In the genomic region with DNA sequence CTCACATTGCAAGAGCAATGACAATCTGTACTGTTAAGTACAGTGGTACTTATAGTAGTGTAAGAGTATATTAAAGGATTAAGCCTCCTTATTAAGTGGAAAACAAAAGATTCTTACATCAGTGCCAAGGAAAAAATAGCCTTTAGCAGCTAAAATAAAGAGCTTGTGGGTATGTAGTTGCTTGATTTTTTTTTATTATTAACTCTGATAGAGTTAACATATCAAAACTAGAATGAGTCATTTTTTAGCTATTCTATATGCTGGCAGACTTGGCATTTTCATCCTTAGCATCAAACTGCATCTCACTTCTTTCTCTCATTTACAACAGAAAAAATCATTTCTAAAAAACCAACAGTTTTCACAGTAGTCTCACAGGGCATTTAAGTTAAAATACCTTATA, we compare ENCODE assay signal across 16 cellular contexts.
DNase-seq lines count a peak whose midpoint lies in the region; ATAC-seq and TF ChIP-seq lines count a peak whose summit lies in the region.
"Had no signal": no experiment of that assay in that cellular context is flagged by ENCODE, and none has a peak within 500 bp of the region (broad histone marks: within the 10 kb centered on the region; RNA-seq: fewer than 3 reads in every experiment).

No MANE protein-coding gene starts in this region.

- DNase-seq in EH (ENCODE audit: low read depth): peak; percentile 14
- DNase-seq in Karpas-422: no peak
- DNase-seq in SK-N-SH: no peak
- DNase-seq in foreskin melanocyte: peak; percentile 36
- no peak for DNase-seq in erythroblast (lab: John Stamatoyannopoulos, UW)
- no peak for DNase-seq in dermis blood vessel endothelial cell
- no peak for DNase-seq in coronary artery (ENCODE audit: low spot score)
- DNase-seq: DMS79; MG63; NCI-H1417; NCI-H1930; NCI-H2171; NK-92 treated with Interleukin-12 subunit alpha and Interleukin-12 subunit beta, amount 100 ng/mL, for 24 hours; Peyer's patch; SJCRH30 had no signal

- H3F3A ChIP-seq in SK-N-SH (replicated peaks; ENCODE audit: insufficient read depth): peaks cover 6% of the 10 kb centered on the region

- H3K9me3 ChIP-seq in Karpas-422 (ENCODE audit: low read length): no peaks in the 10 kb centered on the region
- no peaks in the 10 kb centered on the region for H3K9me3 ChIP-seq in SK-N-SH
- H3K9me3 ChIP-seq: MG63, Peyer's patch, SJCRH30 had no signal

- ATAC-seq in HG03571 (IDR thresholded peaks at IDR 0.05; ENCODE audit: unreplicated experiment): no peak

- H3K9ac ChIP-seq in Karpas-422 (ENCODE audit: low read length) (no peak overlapping the region), SK-N-SH (no peak overlapping the region)

- H3K27ac ChIP-seq in Karpas-422 (ENCODE audit: low read length): no peak overlapping the region
- H3K27ac ChIP-seq in SK-N-SH (ENCODE audit: low read depth in 2 of 2, low read length in 1 of 2): peak overlapping the region in 1 of 2 experiments; percentile 28; a peak in 1 of 4 replicates
- no peak overlapping the region for H3K27ac ChIP-seq in coronary artery
- H3K27ac ChIP-seq: Peyer's patch, SJCRH30 had no signal

- no peak for TF ChIP-seq POLR2A in erythroblast (IDR thresholded peaks at IDR 0.05; ENCODE audit: low read length)

- H2AFZ ChIP-seq in Karpas-422 (ENCODE audit: low read length) (no peak overlapping the region), SK-N-SH (ENCODE audit: low read depth) (no peak overlapping the region)

- H3K4me1 ChIP-seq in Karpas-422 (ENCODE audit: low read length): peaks cover 9% of the 10 kb centered on the region
- H3K4me1 ChIP-seq in SK-N-SH (ENCODE audit: control insufficient read depth in 1 of 2, insufficient read depth in 2 of 2, low read depth in 1 of 2, low read length in 1 of 2): peaks cover 4 to 5% of the 10 kb centered on the region in 2 experiments; a peak in 2 of 4 replicates
- H3K4me1 ChIP-seq: Peyer's patch, SJCRH30 had no signal

- H3K9me2 ChIP-seq in Karpas-422 (replicated peaks; ENCODE audit: insufficient read depth, low read length) (no peaks in the 10 kb centered on the region), SK-N-SH (no peaks in the 10 kb centered on the region)

- H3K79me2 ChIP-seq in Karpas-422 (ENCODE audit: low read length) (no peaks in the 10 kb centered on the region), SK-N-SH (ENCODE audit: insufficient read depth) (no peaks in the 10 kb centered on the region)

- peak overlapping the region; percentile 9 for H3K4me2 ChIP-seq in Karpas-422 (ENCODE audit: low read depth, low read length, poor library complexity, severe bottlenecking)
- no peak overlapping the region for H3K4me2 ChIP-seq in SK-N-SH

- no peak for TF ChIP-seq EP300 in SK-N-SH (IDR thresholded peaks at IDR 0.05; ENCODE audit: borderline replicate concordance in 1 of 2, low read depth in 1 of 2, low read length in 1 of 2)

- no peak for TF ChIP-seq RAD21 in SK-N-SH (IDR thresholded peaks at IDR 0.05; ENCODE audit: low read length)

- TF ChIP-seq CTCF in SK-N-SH (IDR thresholded peaks at IDR 0.05): no peak
- no peak for TF ChIP-seq CTCF in coronary artery (IDR thresholded peaks at IDR 0.05)

- H3K4me3 ChIP-seq in Karpas-422 (ENCODE audit: low read length): no peak overlapping the region
- H3K4me3 ChIP-seq in SK-N-SH (ENCODE audit: low read depth in 2 of 2, low read length in 1 of 2): no peak overlapping the region
- no peak overlapping the region for H3K4me3 ChIP-seq in coronary artery
- H3K4me3 ChIP-seq: MG63, Peyer's patch, SJCRH30 had no signal

- POLR2A ChIA-PET in SK-N-SH (lab: Yijun Ruan, JAX): no interaction called here

- H3K36me3 ChIP-seq in Karpas-422 (ENCODE audit: insufficient read depth, low read length) (no peaks in the 10 kb centered on the region), SK-N-SH (replicated peaks in 1 of 2; ENCODE audit: control insufficient read depth in 1 of 2, insufficient read depth in 2 of 2, low read length in 1 of 2) (peaks cover 22 to 25% of the 10 kb centered on the region in 2 experiments)

- H4K20me1 ChIP-seq in Karpas-422 (ENCODE audit: insufficient read depth, low read depth, low read length): no peaks in the 10 kb centered on the region
- H4K20me1 ChIP-seq in SK-N-SH (ENCODE audit: insufficient read depth): no peaks in the 10 kb centered on the region

- no peaks in the 10 kb centered on the region for H3K27me3 ChIP-seq in Karpas-422 (ENCODE audit: low read length)
- H3K27me3 ChIP-seq in SK-N-SH (ENCODE audit: insufficient read depth): no peaks in the 10 kb centered on the region
- H3K27me3 ChIP-seq: MG63, Peyer's patch, SJCRH30 had no signal

- CTCF ChIA-PET in SK-N-SH (lab: Yijun Ruan, JAX): interaction anchor here (1.1 to 1.6 kb wide), 2 partner anchors 13 to 78 kb away, joined by 3 to 5 read pairs; no protein-coding TSS in a partner anchor

TF ChIP-seq in SK-N-SH, 30 proteins besides CTCF, POLR2A, EP300 and RAD21:
- TF ChIP-seq, protein P1, sequence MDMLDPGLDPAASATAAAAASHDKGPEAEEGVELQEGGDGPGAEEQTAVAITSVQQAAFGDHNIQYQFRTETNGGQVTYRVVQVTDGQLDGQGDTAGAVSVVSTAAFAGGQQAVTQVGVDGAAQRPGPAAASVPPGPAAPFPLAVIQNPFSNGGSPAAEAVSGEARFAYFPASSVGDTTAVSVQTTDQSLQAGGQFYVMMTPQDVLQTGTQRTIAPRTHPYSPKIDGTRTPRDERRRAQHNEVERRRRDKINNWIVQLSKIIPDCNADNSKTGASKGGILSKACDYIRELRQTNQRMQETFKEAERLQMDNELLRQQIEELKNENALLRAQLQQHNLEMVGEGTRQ (IDR thresholded peaks at IDR 0.05; ENCODE audit: borderline replicate concordance, low read depth, low read length): no peak
- no peak for TF ChIP-seq POLR2AphosphoS5 (IDR thresholded peaks at IDR 0.05; ENCODE audit: low read depth, low read length)
- peak; percentile 55; the same call in 1 of the 2 replicates for TF ChIP-seq FOSL2 (IDR thresholded peaks at IDR 0.05; ENCODE audit: borderline replicate concordance, low read depth)

Comparison
In these comparisons a context has a peak if more than half of its experiments do, and no peak if none do; other contexts are left out.
1. DNase-seq: peak in EH (single experiment) and foreskin melanocyte (single experiment); none in Karpas-422 (single experiment), SK-N-SH (single experiment), erythroblast (0 of 2), dermis blood vessel endothelial cell (single experiment) and coronary artery (single experiment).